ENCODE assay signal across 26 cellular contexts in the genomic region with DNA sequence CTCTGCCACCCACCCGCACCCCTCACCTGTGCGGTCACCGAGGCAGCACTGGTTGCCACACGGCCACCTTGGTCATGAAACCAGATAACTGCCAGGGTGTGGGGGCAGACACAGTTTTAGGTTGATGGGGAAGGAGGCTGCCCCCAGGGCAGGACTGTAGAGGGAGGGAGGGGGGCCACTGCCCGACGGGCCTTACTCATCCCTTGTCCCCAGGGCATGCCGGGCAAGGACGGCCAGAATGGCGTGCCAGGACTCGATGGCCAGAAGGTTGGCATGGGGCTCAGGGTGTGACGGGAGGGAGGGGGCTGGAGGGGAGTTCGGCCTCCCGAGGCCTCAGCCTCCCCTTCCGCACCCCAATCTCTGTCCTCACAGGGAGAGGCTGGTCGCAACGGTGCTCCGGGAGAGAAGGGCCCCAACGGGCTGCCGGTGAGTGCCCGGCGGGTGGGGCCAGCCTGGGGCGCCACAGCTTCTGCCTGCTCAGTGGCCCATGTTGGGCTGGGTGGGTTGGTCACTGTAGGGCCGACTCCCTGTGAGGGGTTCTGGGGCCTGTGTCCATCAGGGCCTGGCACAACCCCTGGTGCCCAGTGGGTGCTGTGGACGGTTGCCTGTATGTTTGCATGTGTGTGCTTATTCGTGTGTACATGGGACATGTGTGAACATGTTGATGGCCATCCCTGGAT. TPM values are rescaled to one million over a fixed set of nuclear protein-coding genes. Genes with fewer than 3 reads are reported as not detected.
"Had no signal": no experiment of that assay in that cellular context is flagged by ENCODE, and none has a peak within 500 bp of the region (broad histone marks: within the 10 kb centered on the region; RNA-seq: fewer than 3 reads in every experiment).

No MANE protein-coding gene starts in this region.

- H3K9me3 ChIP-seq: esophagus muscularis mucosa, thoracic aorta, uterus had no signal

- H3K4me3 Mint-ChIP-seq: activated CD4-positive, alpha-beta memory T cell treated with anti-CD3 and anti-CD28 coated beads, Interleukin-2, amount 10 ng/mL, durations not matched to agents 7 days and 5 days; activated CD4-positive, alpha-beta T cell treated with anti-CD3 and anti-CD28 coated beads, Interleukin-2, amount 10 ng/mL, durations not matched to agents 24 days and 14 days; activated naive CD4-positive, alpha-beta T cell treated with anti-CD3 and anti-CD28 coated beads, Interleukin-2, amount 50 U/mL, for 24 hours; activated naive CD8-positive, alpha-beta T cell treated with anti-CD3 and anti-CD28 coated beads, Interleukin-2, amount 50 U/mL, for 24 hours; activated T-cell treated with anti-CD3 and anti-CD28 coated beads, Interleukin-2, amount 50 U/mL, for 24 hours; mesothelial cell of epicardium; naive B cell; stimulated activated effector memory CD8-positive, alpha-beta T cell treated with anti-CD3 and anti-CD28 coated beads, Interleukin-12 subunit alpha, Interleukin-12 subunit beta, amount 100 ng/mL, for 72 hours; stimulated activated naive CD8-positive, alpha-beta T cell treated with anti-CD3 and anti-CD28 coated beads, Interleukin-15, Interleukin-2, amounts not matched to agents 100 ng/mL and 50 ng/mL, for 24 hours; T-helper 17 cell had no signal

- H3K27me3 Mint-ChIP-seq: activated CD4-positive, alpha-beta memory T cell treated with anti-CD3 and anti-CD28 coated beads, Interleukin-2, amount 10 ng/mL, durations not matched to agents 7 days and 5 days; activated CD4-positive, alpha-beta T cell treated with anti-CD3 and anti-CD28 coated beads, Interleukin-2, amount 10 ng/mL, durations not matched to agents 24 days and 14 days; activated naive CD4-positive, alpha-beta T cell treated with anti-CD3 and anti-CD28 coated beads, Interleukin-2, amount 50 U/mL, for 24 hours; activated naive CD8-positive, alpha-beta T cell treated with anti-CD3 and anti-CD28 coated beads, Interleukin-2, amount 50 U/mL, for 24 hours; activated T-cell treated with anti-CD3 and anti-CD28 coated beads, Interleukin-2, amount 50 U/mL, for 24 hours; naive B cell; stimulated activated naive CD8-positive, alpha-beta T cell treated with anti-CD3 and anti-CD28 coated beads, Interleukin-15, Interleukin-2, amounts not matched to agents 100 ng/mL and 50 ng/mL, for 24 hours; T-helper 17 cell had no signal

- H3K36me3 Mint-ChIP-seq: activated naive CD4-positive, alpha-beta T cell treated with anti-CD3 and anti-CD28 coated beads, Interleukin-2, amount 50 U/mL, for 24 hours; naive B cell; stimulated activated effector memory CD8-positive, alpha-beta T cell treated with anti-CD3 and anti-CD28 coated beads, Interleukin-12 subunit alpha, Interleukin-12 subunit beta, amount 100 ng/mL, for 72 hours had no signal

- H3K9me3 Mint-ChIP-seq: activated CD4-positive, alpha-beta memory T cell treated with anti-CD3 and anti-CD28 coated beads, Interleukin-2, amount 10 ng/mL, durations not matched to agents 7 days and 5 days; activated CD4-positive, alpha-beta T cell treated with anti-CD3 and anti-CD28 coated beads, Interleukin-2, amount 10 ng/mL, durations not matched to agents 24 days and 14 days; activated naive CD4-positive, alpha-beta T cell treated with anti-CD3 and anti-CD28 coated beads, Interleukin-2, amount 50 U/mL, for 24 hours; activated naive CD8-positive, alpha-beta T cell treated with anti-CD3 and anti-CD28 coated beads, Interleukin-2, amount 50 U/mL, for 24 hours; activated T-cell treated with anti-CD3 and anti-CD28 coated beads, Interleukin-2, amount 50 U/mL, for 24 hours; mesothelial cell of epicardium; naive B cell; stimulated activated effector memory CD8-positive, alpha-beta T cell treated with anti-CD3 and anti-CD28 coated beads, Interleukin-12 subunit alpha, Interleukin-12 subunit beta, amount 100 ng/mL, for 72 hours; stimulated activated naive CD8-positive, alpha-beta T cell treated with anti-CD3 and anti-CD28 coated beads, Interleukin-15, Interleukin-2, amounts not matched to agents 100 ng/mL and 50 ng/mL, for 24 hours had no signal

- H3K27ac Mint-ChIP-seq: activated CD4-positive, alpha-beta memory T cell treated with anti-CD3 and anti-CD28 coated beads, Interleukin-2, amount 10 ng/mL, durations not matched to agents 7 days and 5 days; activated CD4-positive, alpha-beta T cell treated with anti-CD3 and anti-CD28 coated beads, Interleukin-2, amount 10 ng/mL, durations not matched to agents 24 days and 14 days; activated naive CD4-positive, alpha-beta T cell treated with anti-CD3 and anti-CD28 coated beads, Interleukin-2, amount 50 U/mL, for 24 hours; activated naive CD8-positive, alpha-beta T cell treated with anti-CD3 and anti-CD28 coated beads, Interleukin-2, amount 50 U/mL, for 24 hours; activated T-cell treated with anti-CD3 and anti-CD28 coated beads, Interleukin-2, amount 50 U/mL, for 24 hours; mesothelial cell of epicardium; naive B cell; stimulated activated effector memory CD8-positive, alpha-beta T cell treated with anti-CD3 and anti-CD28 coated beads, Interleukin-12 subunit alpha, Interleukin-12 subunit beta, amount 100 ng/mL, for 72 hours; stimulated activated naive CD8-positive, alpha-beta T cell treated with anti-CD3 and anti-CD28 coated beads, Interleukin-15, Interleukin-2, amounts not matched to agents 100 ng/mL and 50 ng/mL, for 24 hours; T-helper 17 cell had no signal

- H3K36me3 ChIP-seq: thoracic aorta, uterus had no signal

- H3K4me1 Mint-ChIP-seq: stimulated activated effector memory CD8-positive, alpha-beta T cell treated with anti-CD3 and anti-CD28 coated beads, Interleukin-12 subunit alpha, Interleukin-12 subunit beta, amount 100 ng/mL, for 72 hours had no signal

- H3K4me3 ChIP-seq: esophagus muscularis mucosa, skin epidermis, thoracic aorta, uterus had no signal

- H3K27ac ChIP-seq: esophagus muscularis mucosa, skin epidermis, thoracic aorta, uterus had no signal

- H3K27me3 ChIP-seq: uterus had no signal

- DNase-seq: activated CD4-positive, alpha-beta memory T cell treated with anti-CD3 and anti-CD28 coated beads, Interleukin-2, amount 10 ng/mL, durations not matched to agents 7 days and 5 days; activated CD4-positive, alpha-beta T cell treated with anti-CD3 and anti-CD28 coated beads, Interleukin-2, amount 10 ng/mL, durations not matched to agents 24 days and 14 days; activated CD4-positive, CD25-positive, alpha-beta regulatory T cell treated with anti-CD3 and anti-CD28 coated beads, Interleukin-2, amount 50 U/mL, for 72 hours; activated CD8-positive, alpha-beta memory T cell treated with anti-CD3 and anti-CD28 coated beads, Interleukin-2, amount 50 U/mL, for 48 hours; activated gamma-delta T cell treated with Interleukin-2 at 50 U/mL for 16 hours; activated naive CD8-positive, alpha-beta T cell treated with anti-CD3 and anti-CD28 coated beads, Interleukin-2, amount 50 U/mL, for 24 hours; activated T-cell treated with anti-CD3 and anti-CD28 coated beads, Interleukin-2, amount 50 U/mL, for 24 hours; amygdala; caudate nucleus; foreskin melanocyte; mammary epithelial cell; naive B cell; nucleus accumbens; stimulated activated CD4-positive, alpha-beta T cell treated with anti-CD3 and anti-CD28 coated beads, Interleukin-12 subunit alpha, Interleukin-12 subunit beta, amount 100 ng/mL, for 4 hours; stimulated activated CD4-positive, alpha-beta T cell treated with anti-CD3 and anti-CD28 coated beads, Interleukin-4, amount 100 ng/mL, for 24 hours; T-helper 17 cell; T1000; trophoblast cell; uterus had no signal

RNA-seq across cellular contexts. Expression of a gene that starts 11.8 kb away (rescaled TPM):
- total RNA-seq: activated CD4-positive, alpha-beta memory T cell treated with anti-CD3 and anti-CD28 coated beads, Interleukin-2, amount 10 ng/mL, durations not matched to agents 7 days and 5 days; activated CD4-positive, alpha-beta T cell treated with anti-CD3 and anti-CD28 coated beads, Interleukin-2, amount 10 ng/mL, durations not matched to agents 24 days and 14 days; T-helper 17 cell had no signal
